In genomic region chr4:184648220-184649025, GRCh38 we compare ENCODE assay signal across 8 cellular contexts. TPM values are rescaled to one million over a fixed set of nuclear protein-coding genes. Genes with fewer than 3 reads are reported as not detected.
A peak's percentile ranks its signal among the peaks of the same experiment; 100 is the strongest.
DNase-seq lines count a peak whose midpoint lies in the region; ATAC-seq and FAIRE-seq lines count a peak whose summit lies in the region.

No MANE protein-coding gene starts in this region.

- FAIRE-seq in GM19239 (lab: Jason Lieb, UNC): peak; percentile 67

- H3K4me1 Mint-ChIP-seq in T-helper 17 cell: peaks cover 39% of the 10 kb centered on the region

- H3K27me3 Mint-ChIP-seq in T-helper 17 cell: no peaks in the 10 kb centered on the region

- DNase-seq in C1 segment of cervical spinal cord (lab: John Stamatoyannopoulos, UW) (peak in 11 of 14 donors; percentile 50 to 76 (median 66)), GM19239 (ENCODE audit: insufficient read length, low spot score) (no peak), T-helper 17 cell (peak; percentile 14 to 39 (median 39)), astrocyte of the hippocampus (ENCODE audit: low read depth, low spot score) (peak; percentile 76), hippocampal formation (lab: John Stamatoyannopoulos, UW) (peak; percentile 16 to 46), retina (peak; percentile 80), NCI-H2029 (lab: John Stamatoyannopoulos, UW) (no peak)

- H3K36me3 Mint-ChIP-seq in T-helper 17 cell (ENCODE audit: low read depth): peaks cover 7% of the 10 kb centered on the region

- peak overlapping the region; percentile 98 for H3K4me3 Mint-ChIP-seq in T-helper 17 cell

- H3K27ac Mint-ChIP-seq in T-helper 17 cell: peak overlapping the region; percentile 98

- H3K9me3 ChIP-seq in T-helper 17 cell (ENCODE audit: control insufficient read depth, low read length, poor library complexity, severe bottlenecking): no peaks in the 10 kb centered on the region

- ATAC-seq in HG03439 (IDR thresholded peaks at IDR 0.05; ENCODE audit: unreplicated experiment) (peak; percentile 25), T-helper 17 cell (no peak)

RNA-seq across cellular contexts. Expression of gene CASP3, which starts 0.8 kb away (rescaled TPM):
- total RNA-seq in T-helper 17 cell: 10 to 100 TPM in 1 of 2 donors, 1 to 10 TPM in 1; 8.6 to 18.5 TPM

RNA-seq across cellular contexts. Expression of gene PRIMPOL, which starts 1.1 kb away (rescaled TPM):
- total RNA-seq in T-helper 17 cell: 1 to 10 TPM; 5.9 to 9.5 TPM

Comparison
In these comparisons a context has a peak if more than half of its experiments do, and no peak if none do; other contexts are left out.
1. DNase-seq: peak in C1 segment of cervical spinal cord (11 of 14), T-helper 17 cell (3 of 3), astrocyte of the hippocampus (single experiment), hippocampal formation (2 of 2) and retina (single experiment); none in GM19239 (single experiment) and NCI-H2029 (single experiment).